16 cellular contexts compared by ENCODE assay signal in the genomic region with DNA sequence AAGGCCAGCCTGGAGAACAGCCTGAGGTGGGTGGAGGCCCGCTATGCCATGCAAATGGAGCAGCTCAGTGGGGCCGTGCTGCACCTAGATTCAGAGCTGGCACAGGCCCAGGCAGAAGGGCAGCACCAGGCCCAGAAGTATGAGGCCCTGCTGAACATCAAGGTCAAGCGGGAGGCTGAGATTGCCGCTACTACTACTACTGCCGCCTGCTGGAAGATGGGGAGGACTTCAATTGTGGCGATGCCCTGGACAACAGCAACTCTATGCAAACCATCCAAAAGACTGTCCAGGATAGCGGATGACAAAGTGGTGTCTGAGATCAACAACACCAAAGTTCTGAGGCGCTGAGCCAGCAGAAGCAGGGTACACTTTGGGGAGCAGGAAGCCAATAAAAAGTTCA. TPM values are rescaled to one million over a fixed set of nuclear protein-coding genes. Genes with fewer than 3 reads are reported as not detected.
A peak's percentile ranks its signal among the peaks of the same experiment; 100 is the strongest.
DNase-seq lines count a peak whose midpoint lies in the region; ATAC-seq and TF ChIP-seq lines count a peak whose summit lies in the region.
"Had no signal": no experiment of that assay in that cellular context is flagged by ENCODE, and none has a peak within 500 bp of the region (broad histone marks: within the 10 kb centered on the region; RNA-seq: fewer than 3 reads in every experiment).

No MANE protein-coding gene starts in this region.

- no peak overlapping the region for H3K27ac Mint-ChIP-seq in GM23338
- H3K27ac Mint-ChIP-seq in activated naive CD8-positive, alpha-beta T cell treated with anti-CD3 and anti-CD28 coated beads, Interleukin-2, amount 50 U/mL, for 24 hours, result no peak overlapping the region
- H3K27ac Mint-ChIP-seq in stimulated activated naive CD8-positive, alpha-beta T cell treated with anti-CD3 and anti-CD28 coated beads, Interleukin-15, amount 100 ng/mL, for 72 hours, result peak overlapping the region in 1 of 2 donors; percentile 61
- H3K27ac Mint-ChIP-seq: activated CD4-positive, alpha-beta memory T cell treated with anti-CD3 and anti-CD28 coated beads for 36 hours had no signal

- H3K4me3 ChIP-seq in AG04450 (ENCODE audit: low read depth, low read length) (no peak overlapping the region), GM23338 (no peak overlapping the region), epithelial cell of esophagus (ENCODE audit: low read length) (no peak overlapping the region), spleen (no peak overlapping the region)
- H3K4me3 ChIP-seq: body of pancreas, upper lobe of right lung had no signal

- H3K27ac ChIP-seq in AG04450 (ENCODE audit: low read depth, low read length) (no peak overlapping the region), GM23338 (ENCODE audit: low read depth) (no peak overlapping the region), spleen (no peak overlapping the region)
- H3K27ac ChIP-seq: body of pancreas, upper lobe of right lung had no signal

- peaks cover 14% of the 10 kb centered on the region for H3K79me2 ChIP-seq in GM23338 (replicated peaks; ENCODE audit: insufficient read depth)

- H3K36me3 Mint-ChIP-seq in GM23338 (ENCODE audit: low read depth), result peaks cover 7% of the 10 kb centered on the region; the same call in 2 of the 3 replicates
- H3K36me3 Mint-ChIP-seq in activated naive CD8-positive, alpha-beta T cell treated with anti-CD3 and anti-CD28 coated beads, Interleukin-2, amount 50 U/mL, for 24 hours (ENCODE audit: low read depth), result peaks cover 8% of the 10 kb centered on the region
- H3K36me3 Mint-ChIP-seq: activated CD4-positive, alpha-beta memory T cell treated with anti-CD3 and anti-CD28 coated beads for 36 hours had no signal

- H2AFZ ChIP-seq in GM23338, result no peak overlapping the region; the same call in 1 of the 2 replicates

- peaks cover 18% of the 10 kb centered on the region; the same call in 2 of the 3 replicates for H3K4me1 Mint-ChIP-seq in GM23338
- peaks cover 22% of the 10 kb centered on the region for H3K4me1 Mint-ChIP-seq in activated naive CD8-positive, alpha-beta T cell treated with anti-CD3 and anti-CD28 coated beads, Interleukin-2, amount 50 U/mL, for 24 hours
- peaks cover 16% of the 10 kb centered on the region for H3K4me1 Mint-ChIP-seq in stimulated activated naive CD8-positive, alpha-beta T cell treated with anti-CD3 and anti-CD28 coated beads, Interleukin-15, amount 100 ng/mL, for 72 hours

- H3K4me3 Mint-ChIP-seq in GM23338, result no peak overlapping the region
- H3K4me3 Mint-ChIP-seq in activated naive CD8-positive, alpha-beta T cell treated with anti-CD3 and anti-CD28 coated beads, Interleukin-2, amount 50 U/mL, for 24 hours, result no peak overlapping the region
- no peak overlapping the region for H3K4me3 Mint-ChIP-seq in stimulated activated naive CD8-positive, alpha-beta T cell treated with anti-CD3 and anti-CD28 coated beads, Interleukin-15, amount 100 ng/mL, for 72 hours
- H3K4me3 Mint-ChIP-seq: activated CD4-positive, alpha-beta memory T cell treated with anti-CD3 and anti-CD28 coated beads for 36 hours had no signal

- TF ChIP-seq POLR2A in spleen (IDR thresholded peaks at IDR 0.05), result no peak

- H3K36me3 ChIP-seq in GM23338 (ENCODE audit: insufficient read depth) (no peaks in the 10 kb centered on the region), spleen (no peaks in the 10 kb centered on the region)
- H3K36me3 ChIP-seq: upper lobe of right lung had no signal

- peaks cover 7% of the 10 kb centered on the region; the same call in 2 of the 3 replicates for H3K9me3 Mint-ChIP-seq in GM23338
- H3K9me3 Mint-ChIP-seq in activated naive CD8-positive, alpha-beta T cell treated with anti-CD3 and anti-CD28 coated beads, Interleukin-2, amount 50 U/mL, for 24 hours, result peaks cover 15% of the 10 kb centered on the region
- H3K9me3 Mint-ChIP-seq in stimulated activated naive CD8-positive, alpha-beta T cell treated with anti-CD3 and anti-CD28 coated beads, Interleukin-15, amount 100 ng/mL, for 72 hours, result peaks cover 5 to 11% of the 10 kb centered on the region in 2 donors

- H3K27me3 ChIP-seq in AG04450 (ENCODE audit: control insufficient read depth, insufficient read depth, low read length), result peaks cover 5% of the 10 kb centered on the region
- no peaks in the 10 kb centered on the region for H3K27me3 ChIP-seq in GM23338 (ENCODE audit: insufficient read depth)
- H3K27me3 ChIP-seq in spleen (replicated peaks in 1 of 7), result peaks cover 0 to 24% (median 0%) of the 10 kb centered on the region in 7 donors
- H3K27me3 ChIP-seq: body of pancreas, upper lobe of right lung had no signal

- DNase-seq in AG04450 (ENCODE audit: low read depth, low spot score) (no peak), GM23338 (ENCODE audit: low spot score) (peak; percentile 73), OCI-M1 (lab: John Stamatoyannopoulos, UW) (peak; percentile 31), epithelial cell of esophagus (ENCODE audit: low read depth) (peak; percentile 20), spleen (no peak), NCI-H2107 (lab: John Stamatoyannopoulos, UW) (no peak)
- no peak for DNase-seq in activated naive CD8-positive, alpha-beta T cell treated with anti-CD3 and anti-CD28 coated beads, Interleukin-2, amount 50 U/mL, for 24 hours
- DNase-seq in stimulated activated naive CD8-positive, alpha-beta T cell treated with anti-CD3 and anti-CD28 coated beads, Interleukin-15, amount 100 ng/mL, for 72 hours, result no peak
- DNase-seq: activated CD4-positive, alpha-beta memory T cell treated with anti-CD3 and anti-CD28 coated beads for 36 hours; body of pancreas; EL; left cardiac atrium; MV-4-11; NCI-H446; upper lobe of right lung had no signal

- peak; percentile 3; the same call in 1 of the 3 replicates for ATAC-seq in GM23338
- no peak for ATAC-seq in activated naive CD8-positive, alpha-beta T cell treated with anti-CD3 and anti-CD28 coated beads, Interleukin-2, amount 50 U/mL, for 24 hours
- ATAC-seq in stimulated activated naive CD8-positive, alpha-beta T cell treated with anti-CD3 and anti-CD28 coated beads, Interleukin-15, amount 100 ng/mL, for 72 hours, result no peak
- ATAC-seq: body of pancreas, left cardiac atrium, upper lobe of right lung had no signal

- WGBS in spleen, 5 donors, result 64 to 78% (median 73%) methylated on average over 8 of the region's 8 CpGs

- no peaks in the 10 kb centered on the region for H4K20me1 ChIP-seq in GM23338 (replicated peaks; ENCODE audit: insufficient read depth)

- CTCF ChIA-PET in AG04450 (lab: Charles Lee), result interaction anchor here (0.8 kb wide), 1 partner anchor 24 kb away, joined by 3 read pairs; no protein-coding TSS in a partner anchor

- no peak overlapping the region for H3K4me2 ChIP-seq in GM23338

- POLR2A ChIA-PET in AG04450 (lab: Yijun Ruan, JAX), result no interaction called here

- TF ChIP-seq CTCF in AG04450 (IDR thresholded peaks at IDR 0.05; ENCODE audit: low read depth, low read length) (0 out of 2 replicates have a peak, but pooled peaks have one; percentile 5), GM23338 (conservative IDR thresholded peaks at IDR 0.05; ENCODE audit: low read depth in 2 of 2) (peak; percentile 60 to 89), epithelial cell of esophagus (IDR thresholded peaks at IDR 0.05; ENCODE audit: insufficient read depth, low read depth, low read length, missing control alignments) (peak; percentile 24), spleen (IDR thresholded peaks at IDR 0.05 in 8 of 11, conservative IDR thresholded peaks at IDR 0.05 in 3 of 11) (no peak)

- peaks cover 5% of the 10 kb centered on the region for H3K27me3 Mint-ChIP-seq in GM23338 (ENCODE audit: insufficient read depth, low read depth, poor library complexity)
- H3K27me3 Mint-ChIP-seq in activated naive CD8-positive, alpha-beta T cell treated with anti-CD3 and anti-CD28 coated beads, Interleukin-2, amount 50 U/mL, for 24 hours, result peaks cover 13% of the 10 kb centered on the region
- peaks cover 23% of the 10 kb centered on the region for H3K27me3 Mint-ChIP-seq in stimulated activated naive CD8-positive, alpha-beta T cell treated with anti-CD3 and anti-CD28 coated beads, Interleukin-15, amount 100 ng/mL, for 72 hours

- no peaks in the 10 kb centered on the region; the same call in 1 of the 2 replicates for H3K9me3 ChIP-seq in AG04450 (ENCODE audit: control insufficient read depth, insufficient read depth, low read length)
- H3K9me3 ChIP-seq in spleen, result no peaks in the 10 kb centered on the region
- H3K9me3 ChIP-seq: body of pancreas, upper lobe of right lung had no signal

- H3K4me1 ChIP-seq in GM23338 (ENCODE audit: insufficient read depth) (peaks cover 15% of the 10 kb centered on the region), spleen (peaks cover 5 to 18% (median 14%) of the 10 kb centered on the region in 6 donors)

- no peaks in the 10 kb centered on the region for H3F3A ChIP-seq in GM23338 (replicated peaks; ENCODE audit: low read depth)

- H3K9me2 ChIP-seq in GM23338 (ENCODE audit: insufficient read depth), result peaks cover 20% of the 10 kb centered on the region; the same call in 1 of the 2 replicates

- intact Hi-C loops in spleen (cut with DNase I; ENCODE audit: low total_unique reads), result no loop called here

TF ChIP-seq in GM23338, 12 proteins besides CTCF, POLR2A, EP300 and RAD21 (continues in another document):
- no peak for TF ChIP-seq ZNF114 (CRISPR knock-in tag; IDR thresholded peaks at IDR 0.05)
- no peak for TF ChIP-seq EZH2 (IDR thresholded peaks at IDR 0.05; ENCODE audit: low read depth, unreplicated experiment)

RNA-seq across cellular contexts. Expression of a gene that starts 3.1 kb away (rescaled TPM):
- polyA plus RNA-seq in AG04450 (2011; rRNA removed), result 28.4 and 29.9 TPM in 2 replicates
- 12.0 and 13.2 TPM in 2 replicates for polyA minus RNA-seq in AG04450 (2011; rRNA and poly(A)+ RNA removed)
- 13.4 and 23.7 TPM in 2 replicates for total RNA-seq in GM23338 (2014; rRNA removed; shearing (Covaris generic))
- polyA plus RNA-seq in GM23338 (2016; fragmentation: Nextera tagmentation; extraction: Ambion mirVana), result 23.8 and 24.2 TPM in 2 replicates
- 10 to 100 TPM; 12.0 to 23.1 (median 17.9) TPM for total RNA-seq in spleen
- 10 to 100 TPM; 28.0 to 34.7 (median 30.1) TPM for polyA plus RNA-seq in spleen

RNA-seq across cellular contexts. Expression of a gene that starts 50.0 kb away (rescaled TPM):
- polyA plus RNA-seq in AG04450 (2011; rRNA removed) (3.0 and 3.6 TPM in 2 replicates), GM23338 (2016; fragmentation: Nextera tagmentation; extraction: Ambion mirVana) (0.35 and 0.42 TPM in 2 replicates), spleen (1 to 10 TPM in 1 of 3 donors, under 1 TPM in 2; 0.80 to 1.6 (median 0.80) TPM)
- polyA minus RNA-seq in AG04450 (2011; rRNA and poly(A)+ RNA removed), result 2.6 and 3.5 TPM in 2 replicates
- 0.43 and 0.83 TPM in 2 replicates for total RNA-seq in GM23338 (2014; rRNA removed; shearing (Covaris generic))
- total RNA-seq in spleen, result 1 to 10 TPM; 2.7 to 8.9 (median 4.7) TPM
- total RNA-seq: activated CD4-positive, alpha-beta memory T cell treated with anti-CD3 and anti-CD28 coated beads for 36 hours; pulmonary artery endothelial cell had no signal

RNA-seq across cellular contexts. Expression of a gene that starts 51.4 kb away (rescaled TPM):
- polyA plus RNA-seq in AG04450 (2011; rRNA removed), result 0.79 and 0.99 TPM in 2 replicates
- 1.5 TPM in 2 replicates for polyA minus RNA-seq in AG04450 (2011; rRNA and poly(A)+ RNA removed)
- 1.0 and 1.6 TPM in 2 replicates for total RNA-seq in GM23338 (2014; rRNA removed; shearing (Covaris generic))
- 0.40 and 0.61 TPM in 2 replicates for polyA plus RNA-seq in GM23338 (2016; fragmentation: Nextera tagmentation; extraction: Ambion mirVana)
- 10 to 100 TPM; 37.1 to 85.7 (median 59.0) TPM for total RNA-seq in spleen
- 10 to 100 TPM in 1 of 3 donors, 1 to 10 TPM in 2; 3.5 to 19.2 (median 6.6) TPM for polyA plus RNA-seq in spleen

Comparison
In these comparisons a context has a peak if more than half of its experiments do, and no peak if none do; other contexts are left out.
1. DNase-seq: peak in GM23338 (single experiment), OCI-M1 (single experiment) and epithelial cell of esophagus (single experiment); none in AG04450 (single experiment), activated naive CD8-positive, alpha-beta T cell treated with anti-CD3 and anti-CD28 coated beads, Interleukin-2, amount 50 U/mL, for 24 hours (single experiment), spleen (single experiment), stimulated activated naive CD8-positive, alpha-beta T cell treated with anti-CD3 and anti-CD28 coated beads, Interleukin-15, amount 100 ng/mL, for 72 hours (0 of 2) and NCI-H2107 (single experiment).
2. CTCF ChIP-seq: peak in AG04450 (single experiment), GM23338 (2 of 2) and epithelial cell of esophagus (single experiment); none in spleen (0 of 11).